Comparison of ENCODE assay signal across 10 cellular contexts in the genomic region with DNA sequence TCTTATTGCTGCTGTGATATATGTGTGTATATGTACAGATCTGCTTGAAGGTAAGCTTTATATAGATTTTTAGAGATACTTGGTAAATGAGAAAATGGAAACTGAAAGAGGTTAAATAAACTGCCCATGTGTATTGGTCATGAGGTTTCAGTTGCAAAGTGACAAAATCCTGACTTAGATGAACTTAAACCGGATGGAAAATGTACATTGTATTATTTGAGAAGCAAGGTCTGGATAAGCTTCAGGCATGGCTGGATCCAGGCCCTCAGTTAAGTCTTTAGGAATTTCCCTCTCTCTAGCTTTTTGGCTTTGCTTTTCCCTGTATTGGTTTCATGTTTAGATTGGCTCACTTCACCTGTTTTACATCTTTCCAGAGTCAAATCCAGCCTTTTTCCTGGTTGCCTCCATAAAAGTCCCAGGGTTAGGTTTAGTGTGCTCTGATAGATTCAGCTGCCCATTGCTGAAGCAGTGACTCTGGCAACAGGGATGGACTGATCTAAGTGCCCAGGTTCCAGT. TPM values are rescaled to one million over a fixed set of nuclear protein-coding genes. Genes with fewer than 3 reads are reported as not detected.
A peak's percentile ranks its signal among the peaks of the same experiment; 100 is the strongest.
DNase-seq lines count a peak whose midpoint lies in the region; ATAC-seq and TF ChIP-seq lines count a peak whose summit lies in the region.
"Had no signal": no experiment of that assay in that cellular context is flagged by ENCODE, and none has a peak within 500 bp of the region (broad histone marks: within the 10 kb centered on the region; RNA-seq: fewer than 3 reads in every experiment).

No MANE protein-coding gene starts in this region.

- H3K27me3 Mint-ChIP-seq in nephron progenitor cell (ENCODE audit: low read depth, poor library complexity) (peaks cover 2% of the 10 kb centered on the region), HFFc6 (ENCODE audit: insufficient read depth) (peaks cover 5% of the 10 kb centered on the region)

- H3K9ac ChIP-seq in GM23248, result no peak overlapping the region

- H3K27me3 ChIP-seq in GM23248 (replicated peaks; ENCODE audit: insufficient read depth), result no peaks in the 10 kb centered on the region
- H3K27me3 ChIP-seq: ovary had no signal

- no peak overlapping the region for H3K4me3 ChIP-seq in GM23248
- H3K4me3 ChIP-seq: ovary had no signal

- H3K9me3 ChIP-seq in GM23248 (ENCODE audit: low read depth), result no peaks in the 10 kb centered on the region
- H3K9me3 ChIP-seq: ovary had no signal

- H3K27ac Mint-ChIP-seq in nephron progenitor cell (peak overlapping the region; percentile 98), HFFc6 (no peak overlapping the region)

- no peaks in the 10 kb centered on the region for H3K79me2 ChIP-seq in GM23248 (ENCODE audit: insufficient read depth)

- WGBS in GM23248 (ENCODE audit: low coverage in 1 of 2, low lambda C conversion rate in 2 of 2, missing lambda C conversion rate in 2 of 2), 2 experiments, result 58 to 65% methylated on average over 1 of the region's 1 CpG

- no peak overlapping the region for H3K27ac ChIP-seq in GM23248

- DNase-seq in nephron progenitor cell (no peak), GM23248 (no peak), NCI-H2107 treated with DMSO at 0.1 percent for 48 hours (lab: John Stamatoyannopoulos, UW; ENCODE audit: unreplicated experiment) (no peak), HFFc6 (no peak), omental fat pad (ENCODE audit: low spot score) (no peak)
- DNase-seq: amniotic stem cell, ovary had no signal

- no peaks in the 10 kb centered on the region for H3K36me3 ChIP-seq in GM23248 (ENCODE audit: low read depth)
- H3K36me3 ChIP-seq: ovary had no signal

- no peaks in the 10 kb centered on the region for H3K9me2 ChIP-seq in GM23248 (ENCODE audit: insufficient read depth)

- no peak overlapping the region for H2AFZ ChIP-seq in GM23248

- H3K4me1 ChIP-seq in GM23248 (ENCODE audit: insufficient read depth), result peaks cover 12% of the 10 kb centered on the region; the same call in 1 of the 2 replicates

- H3K4me2 ChIP-seq in GM23248 (ENCODE audit: unreplicated experiment), result no peak overlapping the region

- H3K4me1 Mint-ChIP-seq in nephron progenitor cell, result peaks cover 77% of the 10 kb centered on the region
- peaks cover 41% of the 10 kb centered on the region for H3K4me1 Mint-ChIP-seq in HFFc6 (ENCODE audit: low read depth)

- H4K20me1 ChIP-seq in GM23248 (ENCODE audit: insufficient read depth), result no peaks in the 10 kb centered on the region

- no peaks in the 10 kb centered on the region for H3K36me3 Mint-ChIP-seq in nephron progenitor cell (ENCODE audit: low read depth)
- H3K36me3 Mint-ChIP-seq in HFFc6 (ENCODE audit: low read depth), result no peaks in the 10 kb centered on the region

- no peaks in the 10 kb centered on the region for H3K9me3 Mint-ChIP-seq in nephron progenitor cell
- no peaks in the 10 kb centered on the region for H3K9me3 Mint-ChIP-seq in HFFc6

- no peaks in the 10 kb centered on the region for H3F3A ChIP-seq in GM23248 (ENCODE audit: insufficient read depth)

- ATAC-seq in GM18858 (IDR thresholded peaks at IDR 0.05; ENCODE audit: unreplicated experiment) (peak; percentile 71), GM21786 (IDR thresholded peaks at IDR 0.05; ENCODE audit: unreplicated experiment) (peak; percentile 69), HG03565 (IDR thresholded peaks at IDR 0.05; ENCODE audit: unreplicated experiment) (peak; percentile 58), omental fat pad (ENCODE audit: low FRiP score) (no peak)

- in situ Hi-C loops in GM23248 (cut with MboI), result no loop called here

- H3K4me3 Mint-ChIP-seq in nephron progenitor cell, result peak overlapping the region; percentile 62
- H3K4me3 Mint-ChIP-seq in HFFc6, result no peak overlapping the region

- TF ChIP-seq CTCF in nephron progenitor cell (IDR thresholded peaks at IDR 0.05) (no peak), HFFc6 (IDR thresholded peaks at IDR 0.05) (no peak), omental fat pad (IDR thresholded peaks at IDR 0.05) (no peak)

RNA-seq across cellular contexts. Expression of a gene that starts 21.0 kb away (rescaled TPM):
- 0.32 and 0.63 TPM in 2 replicates for total RNA-seq in GM23248 (2014; rRNA removed; shearing (Covaris generic))
- 8.4 and 9.0 TPM in 2 replicates for polyA plus RNA-seq in GM23248 (2016; fragmentation: Nextera tagmentation; extraction: Ambion mirVana)
- 1 to 10 TPM; 1.7 to 3.7 (median 2.9) TPM for total RNA-seq in HFFc6 (2021; fragmentation: NEBNext Ultra II Directional; extraction: Animal tissue kit (Norgen Biotek cat#: 25700))
- 1 to 10 TPM in 2 of 4 donors, not detected in 2; 1.7 to 7.1 TPM for total RNA-seq in omental fat pad
